ENCODE assay signal across 11 cellular contexts in the genomic region with DNA sequence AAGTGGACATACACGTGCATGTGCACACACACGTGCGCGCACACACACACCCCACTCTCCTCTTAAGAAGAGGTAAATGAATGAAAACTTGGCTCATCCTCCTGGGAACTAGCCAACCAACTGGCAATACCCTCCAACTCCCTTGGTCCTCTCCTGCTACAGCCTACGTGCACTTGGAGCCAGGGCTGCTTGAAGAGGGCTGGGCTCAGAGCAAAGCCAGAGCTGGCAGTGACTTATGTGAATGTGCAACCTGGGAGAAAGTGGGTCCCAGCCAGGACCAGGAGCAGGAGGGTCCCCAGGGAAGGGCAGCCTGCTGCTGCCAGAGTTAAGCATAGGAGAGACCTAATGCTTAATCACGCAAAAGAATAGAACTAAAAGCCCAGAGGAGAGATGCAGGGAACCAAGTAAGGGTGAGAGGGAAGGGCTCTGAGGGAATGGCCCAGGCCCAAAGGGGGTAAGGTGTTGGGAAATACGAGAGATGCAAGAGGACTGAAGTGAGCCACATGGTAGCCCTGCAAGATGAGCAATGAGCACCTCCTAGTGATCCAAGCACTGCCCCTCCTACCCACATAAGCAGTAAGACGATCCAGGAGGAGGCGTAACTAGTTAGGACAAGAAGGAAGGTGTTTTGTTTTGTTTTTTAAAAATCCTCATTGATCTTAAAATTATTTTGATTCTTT. TPM values are rescaled to one million over a fixed set of nuclear protein-coding genes. Genes with fewer than 3 reads are reported as not detected.
DNase-seq lines count a peak whose midpoint lies in the region; ATAC-seq and TF ChIP-seq lines count a peak whose summit lies in the region.
"Had no signal": no experiment of that assay in that cellular context is flagged by ENCODE, and none has a peak within 500 bp of the region (broad histone marks: within the 10 kb centered on the region; RNA-seq: fewer than 3 reads in every experiment).

No MANE protein-coding gene starts in this region.

- peaks cover 19% of the 10 kb centered on the region for H3K4me1 Mint-ChIP-seq in endothelial cell (ENCODE audit: unreplicated experiment)

- H3K36me3 ChIP-seq in parathyroid adenoma (ENCODE audit: control insufficient read depth, insufficient read depth, low read length) (no peaks in the 10 kb centered on the region), mucosa of descending colon (ENCODE audit: low read depth) (no peaks in the 10 kb centered on the region)

- DNase-seq in GM13976 (ENCODE audit: low spot score) (no peak), NCI-H2171 treated with DMSO at 0.1 percent for 48 hours (lab: John Stamatoyannopoulos, UW) (peak; percentile 78), endothelial cell (ENCODE audit: low spot score) (no peak), HT-29 (ENCODE audit: low spot score) (no peak), LoVo (ENCODE audit: low spot score) (no peak), mucosa of descending colon (no peak)
- DNase-seq in activated CD8-positive, alpha-beta memory T cell treated with anti-CD3 and anti-CD28 coated beads, Interleukin-2, amount 50 U/mL, for 4 hours: no peak
- DNase-seq: MG63 had no signal

- H3K4me3 ChIP-seq in parathyroid adenoma (ENCODE audit: low read depth, low read length): no peak overlapping the region
- H3K4me3 ChIP-seq in mucosa of descending colon: no peak overlapping the region
- H3K4me3 ChIP-seq: MG63 had no signal

- H3K27ac Mint-ChIP-seq in endothelial cell (ENCODE audit: unreplicated experiment): no peak overlapping the region
- H3K27ac Mint-ChIP-seq: dendritic cell treated with granulocyte-macrophage colony-stimulating factor and Interleukin-4, amounts not matched to agents 40 ng/mL and 50 ng/mL, for 4 days; progenitor cell of endocrine pancreas had no signal

- H3K4me1 ChIP-seq in parathyroid adenoma: peaks cover 25% of the 10 kb centered on the region
- H3K4me1 ChIP-seq in mucosa of descending colon (ENCODE audit: low read depth): no peaks in the 10 kb centered on the region

- no peak overlapping the region for H3K9ac ChIP-seq in parathyroid adenoma

- H3K79me2 ChIP-seq in parathyroid adenoma: peaks cover 15% of the 10 kb centered on the region

- peak overlapping the region; percentile 16 for H3K4me3 Mint-ChIP-seq in endothelial cell (ENCODE audit: unreplicated experiment)
- H3K4me3 Mint-ChIP-seq: dendritic cell treated with granulocyte-macrophage colony-stimulating factor and Interleukin-4, amounts not matched to agents 40 ng/mL and 50 ng/mL, for 4 days had no signal

- in situ Hi-C loops in GM13976 (cut with MboI; ENCODE audit: low sequenced_read_pairs, unreplicated experiment): no loop called here

- peaks cover 25% of the 10 kb centered on the region for H3K36me3 Mint-ChIP-seq in endothelial cell (ENCODE audit: low read depth, unreplicated experiment)

- H3K9me3 Mint-ChIP-seq in endothelial cell (ENCODE audit: unreplicated experiment): no peaks in the 10 kb centered on the region
- H3K9me3 Mint-ChIP-seq: dendritic cell treated with granulocyte-macrophage colony-stimulating factor and Interleukin-4, amounts not matched to agents 40 ng/mL and 50 ng/mL, for 4 days had no signal

- TF ChIP-seq CTCF in GM13976 (IDR thresholded peaks at IDR 0.05; ENCODE audit: borderline replicate concordance, control extremely low read depth, extremely low read depth, insufficient read depth, missing control alignments) (peak; percentile 11), endothelial cell (IDR thresholded peaks at IDR 0.05; ENCODE audit: unreplicated experiment) (no peak), parathyroid adenoma (IDR thresholded peaks at IDR 0.05) (peak; percentile 26), mucosa of descending colon (IDR thresholded peaks at IDR 0.05) (no peak)

- H2AFZ ChIP-seq in parathyroid adenoma: no peak overlapping the region

- intact Hi-C loops in mucosa of descending colon (cut with DNase I, micrococcal nuclease): no loop called here

- ATAC-seq in mucosa of descending colon: no peak

- no peaks in the 10 kb centered on the region for H3K9me3 ChIP-seq in parathyroid adenoma (ENCODE audit: control insufficient read depth, low read length)
- H3K9me3 ChIP-seq in mucosa of descending colon: no peaks in the 10 kb centered on the region
- H3K9me3 ChIP-seq: MG63 had no signal

- H3K27me3 ChIP-seq in parathyroid adenoma (ENCODE audit: control insufficient read depth, insufficient read depth, low read length): no peaks in the 10 kb centered on the region
- H3K27me3 ChIP-seq: MG63 had no signal

- no peak overlapping the region for H3K4me2 ChIP-seq in parathyroid adenoma (ENCODE audit: low read length)

- peaks cover 1% of the 10 kb centered on the region for H3K27me3 Mint-ChIP-seq in endothelial cell (ENCODE audit: unreplicated experiment)
- H3K27me3 Mint-ChIP-seq: dendritic cell treated with granulocyte-macrophage colony-stimulating factor and Interleukin-4, amounts not matched to agents 40 ng/mL and 50 ng/mL, for 4 days; progenitor cell of endocrine pancreas had no signal

- no peak overlapping the region for H3K27ac ChIP-seq in parathyroid adenoma

RNA-seq across cellular contexts. Expression of a gene that starts 24.7 kb away (rescaled TPM):
- total RNA-seq in endothelial cell (ENCODE audit: unreplicated experiment) (70.0 TPM), mucosa of descending colon (10 to 100 TPM; 33.6 to 69.5 (median 67.2) TPM)
- total RNA-seq in HT-29 (2014; rRNA removed; shearing (Covaris generic)): 11.7 and 12.2 TPM in 2 replicates

Comparison
In these comparisons a context has a peak if more than half of its experiments do, and no peak if none do; other contexts are left out.
1. CTCF ChIP-seq: peak in GM13976 (single experiment) and parathyroid adenoma (single experiment); none in endothelial cell (single experiment) and mucosa of descending colon (single experiment).